ENCODE assay signal across 7 cellular contexts in genomic region chr13:100235311-100235901, GRCh38.
A peak's percentile ranks its signal among the peaks of the same experiment; 100 is the strongest.
DNase-seq lines count a peak whose midpoint lies in the region; ATAC-seq and TF ChIP-seq lines count a peak whose summit lies in the region.

No MANE protein-coding gene starts in this region.

- H3K4me3 ChIP-seq in HCT116 (replicated peaks in 1 of 2; ENCODE audit: low read depth in 1 of 2, low read length in 2 of 2) (no peak overlapping the region), body of pancreas (no peak overlapping the region), MG63 (no peak overlapping the region)

- TF ChIP-seq POLR2A in HCT116 (IDR thresholded peaks at IDR 0.05; ENCODE audit: borderline replicate concordance, extremely low read depth, insufficient read depth, insufficient read length) (no peak), body of pancreas (IDR thresholded peaks at IDR 0.05) (no peak)

- DNase-seq in DMS79 treated with DMSO at 0.1 percent for 48 hours (lab: John Stamatoyannopoulos, UW) (peak; percentile 76), HCT116 (ENCODE audit: low read depth, low spot score) (peak; percentile 45), NCI-H446 (lab: John Stamatoyannopoulos, UW) (peak; percentile 29 to 68), body of pancreas (peak in 1 of 4 donors; percentile 41), left kidney (ENCODE audit: low read depth, low spot score) (peak; percentile 70), MG63 (no peak)

- H3K36me3 ChIP-seq in HCT116 (ENCODE audit: control insufficient read depth in 1 of 2, insufficient read depth in 2 of 2, low read length in 2 of 2) (no peaks in the 10 kb centered on the region), body of pancreas (replicated peaks in 1 of 2; ENCODE audit: insufficient read depth in 1 of 2, low read depth in 2 of 2) (no peaks in the 10 kb centered on the region), MG63 (no peaks in the 10 kb centered on the region)

- TF ChIP-seq CTCF in HCT116 (IDR thresholded peaks at IDR 0.05 in 2 of 3, conservative IDR thresholded peaks at IDR 0.05 in 1 of 3; ENCODE audit: borderline replicate concordance in 1 of 3, insufficient read depth in 1 of 3, low read depth in 2 of 3, low read length in 2 of 3) (peak; percentile 44 to 93 (median 71)), body of pancreas (IDR thresholded peaks at IDR 0.05) (peak; percentile 37 to 91 (median 81))

- 8 to 12% methylated on average over 5 of the region's 5 CpGs for WGBS in body of pancreas, 2 donors

- RAD21 ChIA-PET in HCT116 (lab: Charles Lee; ENCODE audit: low non-redundant PET in 1 of 2, low total read pairs in 2 of 2, uncharacterized antibody in 2 of 2, unreplicated experiment in 2 of 2): interaction anchor here (0.5 to 1.0 kb wide), 8 partner anchors 132 to 618 kb away, joined by 3 to 9 read pairs (median 4); no protein-coding TSS in a partner anchor

- H3K9me3 ChIP-seq in HCT116 (ENCODE audit: control insufficient read depth in 1 of 2, insufficient read depth in 1 of 2, low read depth in 1 of 2, low read length in 2 of 2): no peaks in the 10 kb centered on the region
- H3K9me3 ChIP-seq in body of pancreas: no peaks in the 10 kb centered on the region
- H3K9me3 ChIP-seq in MG63: no peaks in the 10 kb centered on the region

- intact Hi-C loops in HCT116 (cut with micrococcal nuclease): loop anchor here (1.0 to 5.0 kb wide), 5 partner anchors 279 to 618 kb away; no protein-coding TSS in a partner anchor
- intact Hi-C loops in body of pancreas (cut with DNase I): loop anchor here (5.0 kb wide), 1 partner anchor 313 kb away; no protein-coding TSS in a partner anchor

- ATAC-seq in HCT116 (peak; percentile 62; the same call in 1 of the 2 replicates), body of pancreas (peak; percentile 64), GM18498 (IDR thresholded peaks at IDR 0.05; ENCODE audit: unreplicated experiment) (no peak)

- H3K4me1 ChIP-seq in HCT116 (ENCODE audit: control insufficient read depth in 1 of 2, insufficient read depth in 2 of 2, low read length in 2 of 2) (peaks cover 18 to 20% of the 10 kb centered on the region in 2 experiments), body of pancreas (peaks cover 19% of the 10 kb centered on the region)

- H3K79me2 ChIP-seq in HCT116 (ENCODE audit: insufficient read depth, low read length): no peaks in the 10 kb centered on the region

- CTCF ChIA-PET in HCT116 (lab: Charles Lee): interaction anchor here (0.6 to 4.8 kb wide), 26 partner anchors 11 to 793 kb away, joined by 3 to 42 read pairs (median 4); partner anchors contain the start of genes ZIC2 and ZIC5

- POLR2A ChIA-PET in HCT116 (lab: Charles Lee): no interaction called here

- H3K27ac ChIP-seq in HCT116 (ENCODE audit: low read depth, low read length) (no peak overlapping the region), body of pancreas (no peak overlapping the region)

- H3K9me2 ChIP-seq in HCT116 (ENCODE audit: insufficient read depth): no peaks in the 10 kb centered on the region

- no peaks in the 10 kb centered on the region for H4K20me1 ChIP-seq in HCT116 (ENCODE audit: insufficient read depth)

- H3K9ac ChIP-seq in HCT116 (ENCODE audit: low read length): no peak overlapping the region

- BruUV-seq in HCT116 (replicated peaks; lab: Mats Ljungman, UMichigan): no TSS peak

- no peak overlapping the region for H2AFZ ChIP-seq in HCT116 (ENCODE audit: low read depth, low read length, poor library complexity, severe bottlenecking)

- H3K27me3 ChIP-seq in HCT116 (ENCODE audit: insufficient read depth, low read length) (no peaks in the 10 kb centered on the region), body of pancreas (no peaks in the 10 kb centered on the region), MG63 (no peaks in the 10 kb centered on the region)

- peak; percentile 89 for TF ChIP-seq RAD21 in HCT116 (IDR thresholded peaks at IDR 0.05; ENCODE audit: low read depth)

- H3K4me2 ChIP-seq in HCT116 (ENCODE audit: low read length): no peak overlapping the region; the same call in 1 of the 2 replicates

TF ChIP-seq in HCT116, 20 proteins besides CTCF, POLR2A, EP300 and RAD21:
- TF ChIP-seq SP1 (IDR thresholded peaks at IDR 0.05; ENCODE audit: low read depth) (0 out of 2 replicates have a peak, but pooled peaks have one; percentile 8), YY1 (IDR thresholded peaks at IDR 0.05; ENCODE audit: extremely low read depth, insufficient replicate concordance, low read depth, low read length) (no peak)
